Comparison of ENCODE assay signal across 19 cellular contexts in genomic region chrX:27966955-27967354, GRCh38. TPM values are rescaled to one million over a fixed set of nuclear protein-coding genes. Genes with fewer than 3 reads are reported as not detected.
DNase-seq lines count a peak whose midpoint lies in the region; ATAC-seq, FAIRE-seq and TF ChIP-seq lines count a peak whose summit lies in the region.
"Had no signal": no experiment of that assay in that cellular context is flagged by ENCODE, and none has a peak within 500 bp of the region (broad histone marks: within the 10 kb centered on the region; RNA-seq: fewer than 3 reads in every experiment).

No MANE protein-coding gene starts in this region.

- H3K79me2 ChIP-seq in fibroblast of lung (ENCODE audit: control insufficient read depth, insufficient read depth, low read length) = no peaks in the 10 kb centered on the region

- ATAC-seq in IMR-90 (ENCODE audit: low read depth) = no peak
- peak in 3 of 4 donors; percentile 43 to 61 (median 43) for ATAC-seq in pancreas
- ATAC-seq in activated T-helper 17 cell treated with anti-CD3 and anti-CD28 coated beads, Interleukin-2, amount 50 U/mL, for 72 hours (replicated peaks) = no peak
- ATAC-seq in aorta (ENCODE audit: low FRiP score) = no peak
- ATAC-seq: activated CD8-positive, alpha-beta T cell treated with anti-CD3 and anti-CD28 coated beads for 36 hours; gastrocnemius medialis; stimulated activated naive CD8-positive, alpha-beta T cell treated with anti-CD3 and anti-CD28 coated beads, Interleukin-15, Interleukin-2, amounts not matched to agents 100 U/mL and 50 U/mL, for 24 hours had no signal

- no peak overlapping the region for H3K4me2 ChIP-seq in IMR-90 (ENCODE audit: low read depth, low read length)
- H3K4me2 ChIP-seq in fibroblast of lung (ENCODE audit: extremely low read depth, insufficient read depth, low read length) = no peak overlapping the region
- H3K4me2 ChIP-seq: BLaER1 had no signal

- TF ChIP-seq CTCF in IMR-90 (conservative IDR thresholded peaks at IDR 0.05; ENCODE audit: low read depth, low read length) = no peak
- TF ChIP-seq CTCF in fibroblast of lung (conservative IDR thresholded peaks at IDR 0.05 in 1 of 2, IDR thresholded peaks at IDR 0.05 in 1 of 2; ENCODE audit: low read depth in 1 of 2, low read length in 2 of 2) = no peak
- TF ChIP-seq CTCF in pancreas (IDR thresholded peaks at IDR 0.05) = no peak
- TF ChIP-seq CTCF in testis (IDR thresholded peaks at IDR 0.05) = no peak
- no peak for TF ChIP-seq CTCF in HFFc6 (IDR thresholded peaks at IDR 0.05)

- H3K9me3 Mint-ChIP-seq in activated T-helper 17 cell treated with anti-CD3 and anti-CD28 coated beads, Interleukin-2, amount 50 U/mL, for 72 hours = no peaks in the 10 kb centered on the region
- peaks cover 5% of the 10 kb centered on the region; the same call in 1 of the 2 replicates for H3K9me3 Mint-ChIP-seq in HFFc6

- intact Hi-C loops in IMR-90 (cut with micrococcal nuclease) (no loop called here), pancreas (cut with DNase I) (no loop called here), aorta (cut with DNase I) (no loop called here), testis (cut with DNase I; ENCODE audit: low total_unique reads) (no loop called here)

- no peak overlapping the region for H3K14ac ChIP-seq in IMR-90 (replicated peaks; ENCODE audit: low read depth, low read length)

- H3K4me1 Mint-ChIP-seq in activated T-helper 17 cell treated with anti-CD3 and anti-CD28 coated beads, Interleukin-2, amount 50 U/mL, for 72 hours = no peaks in the 10 kb centered on the region
- no peaks in the 10 kb centered on the region for H3K4me1 Mint-ChIP-seq in HFFc6 (ENCODE audit: low read depth)

- H2BK20ac ChIP-seq in IMR-90 (ENCODE audit: low read depth, low read length) = no peak overlapping the region

- no peak for FAIRE-seq in pancreas (lab: Jason Lieb, UNC)

- H3K4ac ChIP-seq in IMR-90 (ENCODE audit: low read depth, low read length) = no peak overlapping the region

- H2AFZ ChIP-seq in IMR-90 (replicated peaks; ENCODE audit: low read length, poor library complexity) = no peak overlapping the region
- H2AFZ ChIP-seq in fibroblast of lung (ENCODE audit: low read length) = no peak overlapping the region

- no peak overlapping the region for H2BK5ac ChIP-seq in IMR-90 (ENCODE audit: low read depth, low read length, poor library complexity, severe bottlenecking)

- H3K27me3 ChIP-seq in IMR-90 (ENCODE audit: control insufficient read depth, insufficient read depth, low read length) = no peaks in the 10 kb centered on the region
- no peaks in the 10 kb centered on the region for H3K27me3 ChIP-seq in adipocyte (replicated peaks; ENCODE audit: control insufficient read depth, insufficient read depth, low read length)
- H3K27me3 ChIP-seq in fibroblast of lung (ENCODE audit: control insufficient read depth, insufficient read depth, low read length) = no peaks in the 10 kb centered on the region
- peaks cover 0 to 10% (median 3%) of the 10 kb centered on the region in 4 donors for H3K27me3 ChIP-seq in pancreas
- H3K27me3 ChIP-seq in aorta (ENCODE audit: control insufficient read depth in 1 of 2, insufficient read depth in 2 of 2, low read length in 1 of 2) = no peaks in the 10 kb centered on the region
- no peaks in the 10 kb centered on the region for H3K27me3 ChIP-seq in testis
- H3K27me3 ChIP-seq: gastrocnemius medialis, neutrophil had no signal

- no peak overlapping the region for H3K18ac ChIP-seq in IMR-90 (ENCODE audit: low read depth, low read length)

- H3K27me3 Mint-ChIP-seq in activated T-helper 17 cell treated with anti-CD3 and anti-CD28 coated beads, Interleukin-2, amount 50 U/mL, for 72 hours = no peaks in the 10 kb centered on the region
- H3K27me3 Mint-ChIP-seq in HFFc6 (ENCODE audit: insufficient read depth) = no peaks in the 10 kb centered on the region
- H3K27me3 Mint-ChIP-seq: activated CD8-positive, alpha-beta T cell treated with anti-CD3 and anti-CD28 coated beads for 36 hours had no signal

- no peak overlapping the region for H3K56ac ChIP-seq in IMR-90 (ENCODE audit: extremely low read depth, insufficient read depth, low read length)

- no peak overlapping the region for H2BK15ac ChIP-seq in IMR-90 (ENCODE audit: low read depth, low read length)

- no peak overlapping the region for H4K8ac ChIP-seq in IMR-90 (ENCODE audit: low read depth in 2 of 2, low read length in 2 of 2)

- WGBS in IMR-90 (ENCODE audit: extremely low coverage in 2 of 2, insufficient read length in 1 of 2), 2 experiments = no CpG with 5 or more reads among the region's 1 CpG
- 33 to 34% methylated on average over 1 of the region's 1 CpG for WGBS in pancreas, 2 donors
- WGBS in aorta, 2 donors = 33 to 48% methylated on average over 1 of the region's 1 CpG
- 36 to 43% methylated on average over 1 of the region's 1 CpG for WGBS in testis, 2 donors

- H3K4me3 ChIP-seq in IMR-90 (ENCODE audit: insufficient read depth, low read depth, low read length) (no peak overlapping the region), adipocyte (ENCODE audit: low read length) (no peak overlapping the region), fibroblast of lung (replicated peaks in 1 of 4; ENCODE audit: control extremely low read depth in 1 of 4, insufficient read depth in 1 of 4, low read depth in 3 of 4, low read length in 4 of 4) (no peak overlapping the region), pancreas (no peak overlapping the region), aorta (ENCODE audit: low read length in 2 of 2) (no peak overlapping the region), testis (no peak overlapping the region)
- H3K4me3 ChIP-seq: BLaER1, gastrocnemius medialis, skin epidermis had no signal

- no peak for TF ChIP-seq POLR2A in IMR-90 (IDR thresholded peaks at IDR 0.05; ENCODE audit: low read depth, low read length)
- no peak for TF ChIP-seq POLR2A in testis (IDR thresholded peaks at IDR 0.05)

- no peaks in the 10 kb centered on the region for H3K9me1 ChIP-seq in IMR-90 (ENCODE audit: insufficient read depth, low read length)

- H3K9ac ChIP-seq in IMR-90 (ENCODE audit: low read depth, low read length) (no peak overlapping the region), adipocyte (ENCODE audit: low read length) (no peak overlapping the region), fibroblast of lung (ENCODE audit: insufficient read depth, low read length) (no peak overlapping the region)
- H3K9ac ChIP-seq: BLaER1 had no signal

- no peaks in the 10 kb centered on the region for H3K79me1 ChIP-seq in IMR-90 (ENCODE audit: low read depth in 1 of 2, low read length in 2 of 2)

- H3K4me1 ChIP-seq in IMR-90 (ENCODE audit: control insufficient read depth, insufficient read depth, low read length) = no peaks in the 10 kb centered on the region
- peaks cover 6% of the 10 kb centered on the region for H3K4me1 ChIP-seq in adipocyte (ENCODE audit: control insufficient read depth, insufficient read depth, low read length)
- H3K4me1 ChIP-seq in fibroblast of lung (ENCODE audit: control insufficient read depth, extremely low read depth, insufficient read depth, low read length) = no peaks in the 10 kb centered on the region
- H3K4me1 ChIP-seq in pancreas = no peaks in the 10 kb centered on the region
- no peaks in the 10 kb centered on the region for H3K4me1 ChIP-seq in aorta (ENCODE audit: control insufficient read depth in 1 of 2, insufficient read depth in 2 of 2, low read length in 2 of 2)
- no peaks in the 10 kb centered on the region for H3K4me1 ChIP-seq in testis
- H3K4me1 ChIP-seq: BLaER1, gastrocnemius medialis had no signal

- H4K20me1 ChIP-seq in IMR-90 (ENCODE audit: insufficient read depth, low read length) (no peaks in the 10 kb centered on the region), fibroblast of lung (ENCODE audit: control insufficient read depth, extremely low read depth, insufficient read depth, low read length) (no peaks in the 10 kb centered on the region)
- H4K20me1 ChIP-seq: BLaER1 had no signal

- dilution Hi-C loops in IMR-90 (cut with HindIII; ENCODE audit: low sequenced_read_pairs, unreplicated experiment) = no loop called here

- CTCF ChIA-PET in IMR-90 (lab: Yijun Ruan, JAX) = no interaction called here

- POLR2A ChIA-PET in IMR-90 (lab: Charles Lee; ENCODE audit: unreplicated experiment) = no interaction called here

- no peak overlapping the region for H2AK9ac ChIP-seq in IMR-90 (replicated peaks; ENCODE audit: low read depth, low read length, poor library complexity)

- H3K36me3 Mint-ChIP-seq in activated T-helper 17 cell treated with anti-CD3 and anti-CD28 coated beads, Interleukin-2, amount 50 U/mL, for 72 hours (ENCODE audit: low read depth) = no peaks in the 10 kb centered on the region
- no peaks in the 10 kb centered on the region for H3K36me3 Mint-ChIP-seq in HFFc6 (ENCODE audit: low read depth)

- no TSS peak for BruUV-seq in IMR-90 (replicated peaks; lab: Mats Ljungman, UMichigan)

- in situ Hi-C loops in IMR-90 (cut with MboI; ENCODE audit: low sequenced_read_pairs) = no loop called here

- no peak overlapping the region for H4K91ac ChIP-seq in IMR-90 (ENCODE audit: insufficient read depth, low read depth, low read length)

- DNase-seq in IMR-90 = peak; percentile 60
- DNase-seq in adipocyte (ENCODE audit: low read depth) = peak; percentile 65
- peak; percentile 29 to 87 for DNase-seq in fibroblast of lung (ENCODE audit: low read depth in 2 of 2)
- peak in 1 of 6 donors; percentile 7 for DNase-seq in pancreas
- no peak for DNase-seq in aorta
- no peak for DNase-seq in testis
- DNase-seq in HFFc6 = no peak
- DNase-seq: activated CD8-positive, alpha-beta T cell treated with anti-CD3 and anti-CD28 coated beads for 36 hours; amniotic stem cell; DMS79; gastrocnemius medialis; NCI-H1092 treated with DMSO at 0.1 percent for 48 hours; NCI-H446; stimulated activated naive CD8-positive, alpha-beta T cell treated with anti-CD3 and anti-CD28 coated beads, Interleukin-15, Interleukin-2, amounts not matched to agents 100 U/mL and 50 U/mL, for 24 hours had no signal

- H4K5ac ChIP-seq in IMR-90 (ENCODE audit: low read depth, low read length) = no peak overlapping the region

- H3K9me3 ChIP-seq in IMR-90 (ENCODE audit: control insufficient read depth, insufficient read depth, low read length) (no peaks in the 10 kb centered on the region), adipocyte (ENCODE audit: control insufficient read depth, low read length) (no peaks in the 10 kb centered on the region), fibroblast of lung (ENCODE audit: control insufficient read depth, insufficient read depth, low read depth, low read length) (no peaks in the 10 kb centered on the region), pancreas (no peaks in the 10 kb centered on the region), aorta (ENCODE audit: control insufficient read depth, low read length) (no peaks in the 10 kb centered on the region), testis (no peaks in the 10 kb centered on the region)
- H3K9me3 ChIP-seq: gastrocnemius medialis, neutrophil had no signal

- H3K27ac ChIP-seq in IMR-90 (ENCODE audit: insufficient read depth, low read length) = no peak overlapping the region; the same call in 1 of the 2 replicates
- no peak overlapping the region for H3K27ac ChIP-seq in fibroblast of lung (ENCODE audit: insufficient read depth, low read length)
- no peak overlapping the region for H3K27ac ChIP-seq in pancreas
- H3K27ac ChIP-seq in aorta (ENCODE audit: low read depth in 1 of 2, low read length in 2 of 2) = no peak overlapping the region
- H3K27ac ChIP-seq in testis = no peak overlapping the region
- H3K27ac ChIP-seq: BLaER1, gastrocnemius medialis, neutrophil, skin epidermis had no signal

- no peak overlapping the region for H3K23ac ChIP-seq in IMR-90 (ENCODE audit: low read depth, low read length)

- H2BK120ac ChIP-seq in IMR-90 (ENCODE audit: low read depth, low read length) = no peak overlapping the region

- H3K4me3 Mint-ChIP-seq in activated T-helper 17 cell treated with anti-CD3 and anti-CD28 coated beads, Interleukin-2, amount 50 U/mL, for 72 hours = no peak overlapping the region
- H3K4me3 Mint-ChIP-seq in HFFc6 = no peak overlapping the region
- H3K4me3 Mint-ChIP-seq: activated CD8-positive, alpha-beta T cell treated with anti-CD3 and anti-CD28 coated beads for 36 hours had no signal

- H3K27ac Mint-ChIP-seq in activated T-helper 17 cell treated with anti-CD3 and anti-CD28 coated beads, Interleukin-2, amount 50 U/mL, for 72 hours = no peak overlapping the region
- no peak overlapping the region for H3K27ac Mint-ChIP-seq in HFFc6
- H3K27ac Mint-ChIP-seq: activated CD8-positive, alpha-beta T cell treated with anti-CD3 and anti-CD28 coated beads for 36 hours had no signal

- H2AK5ac ChIP-seq in IMR-90 (ENCODE audit: low read depth, low read length) = no peak overlapping the region

- no peak for TF ChIP-seq RAD21 in IMR-90 (IDR thresholded peaks at IDR 0.05; ENCODE audit: low read length)

- H3K36me3 ChIP-seq in IMR-90 (ENCODE audit: control insufficient read depth, insufficient read depth, low read length) (no peaks in the 10 kb centered on the region), adipocyte (ENCODE audit: control insufficient read depth, insufficient read depth, low read length, severe bottlenecking) (no peaks in the 10 kb centered on the region), fibroblast of lung (ENCODE audit: control insufficient read depth, insufficient read depth, low read length) (no peaks in the 10 kb centered on the region), pancreas (no peaks in the 10 kb centered on the region), aorta (ENCODE audit: control insufficient read depth in 1 of 2, insufficient read depth in 2 of 2, low read length in 1 of 2) (no peaks in the 10 kb centered on the region), testis (ENCODE audit: low read depth, missing control alignments) (no peaks in the 10 kb centered on the region)
- H3K36me3 ChIP-seq: BLaER1, gastrocnemius medialis, neutrophil had no signal

RNA-seq across cellular contexts. Expression of gene DCAF8L1, which starts 14.3 kb away (rescaled TPM):
- total RNA-seq in IMR-90 (2012; rRNA removed) = not detected in 2 replicates
- polyA plus RNA-seq in IMR-90 (2012; rRNA removed) = not detected in 2 replicates
- polyA plus RNA-seq in IMR-90 (2012; cell fraction: cytosol; rRNA removed) = not detected in 2 replicates
- polyA plus RNA-seq in IMR-90 (2012; cell fraction: nucleus; rRNA removed; ENCODE audit: low replicate concordance) = not detected in 2 replicates
- not detected in 2 replicates for total RNA-seq in fibroblast of lung
- polyA plus RNA-seq in fibroblast of lung = not detected in 2 replicates
- polyA plus RNA-seq in fibroblast of lung (2012) = not detected in 2 replicates
- not detected in 2 replicates for polyA minus RNA-seq in fibroblast of lung (ENCODE audit: low replicate concordance)
- not detected for total RNA-seq in pancreas
- not detected for polyA plus RNA-seq in pancreas
- not detected for total RNA-seq in activated T-helper 17 cell treated with anti-CD3 and anti-CD28 coated beads, Interleukin-2, amount 50 U/mL, for 72 hours
- not detected for total RNA-seq in aorta
- not detected for polyA plus RNA-seq in aorta
- 1 to 10 TPM; 1.4 to 2.2 TPM for total RNA-seq in testis
- polyA plus RNA-seq in testis (ENCODE audit: insufficient read depth, low read depth, low replicate concordance) = 1.4 TPM
- total RNA-seq in HFFc6 (2021; fragmentation: NEBNext Ultra II Directional; extraction: Animal tissue kit (Norgen Biotek cat#: 25700)) = not detected
- total RNA-seq: activated CD8-positive, alpha-beta T cell treated with anti-CD3 and anti-CD28 coated beads for 36 hours; gastrocnemius medialis; mesenteric fat pad had no signal

Comparison
In these comparisons a context has a peak if more than half of its experiments do, and no peak if none do; other contexts are left out.
1. ATAC-seq: peak in pancreas (3 of 4); none in IMR-90 (single experiment), activated T-helper 17 cell treated with anti-CD3 and anti-CD28 coated beads, Interleukin-2, amount 50 U/mL, for 72 hours (single experiment) and aorta (single experiment).
2. DNase-seq: peak in IMR-90 (single experiment), adipocyte (single experiment) and fibroblast of lung (2 of 2); none in aorta (0 of 2), testis (single experiment) and HFFc6 (single experiment).